ENCODE assay signal across 10 cellular contexts in the genomic region with DNA sequence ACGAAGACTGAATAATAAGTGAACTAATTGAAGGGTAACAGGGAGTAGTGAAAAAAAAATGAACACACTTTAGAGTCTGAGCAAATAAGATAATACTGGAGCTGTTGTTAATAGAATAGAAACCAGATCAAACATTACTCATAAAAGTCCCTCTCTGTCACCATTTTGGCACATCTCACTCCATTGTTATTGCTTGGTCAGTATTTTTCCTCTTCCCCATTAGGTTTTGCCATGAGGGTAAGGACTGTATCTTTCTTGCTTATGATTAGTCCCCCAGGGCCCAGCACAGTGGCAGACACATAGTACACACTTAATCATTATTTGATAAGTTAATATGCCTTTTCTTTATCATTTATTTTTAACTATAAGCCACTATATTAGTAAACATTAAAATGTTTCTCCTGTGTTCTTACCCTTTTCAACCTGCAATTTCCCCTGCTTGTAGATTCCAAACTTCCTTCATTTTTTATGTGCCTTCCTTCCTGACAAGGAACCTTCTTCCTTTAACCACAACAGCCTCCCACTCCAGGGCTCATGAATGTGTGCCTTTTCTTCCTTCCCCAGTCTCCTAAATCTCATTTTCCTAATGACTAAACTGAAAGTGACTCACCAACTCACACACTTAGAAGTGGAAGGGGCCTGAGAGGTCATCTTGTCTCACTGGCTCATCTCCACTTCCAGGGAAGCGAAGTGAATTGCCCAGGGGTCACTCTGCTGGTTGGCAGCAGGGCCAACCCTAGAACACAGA.
DNase-seq lines count a peak whose midpoint lies in the region; ATAC-seq and TF ChIP-seq lines count a peak whose summit lies in the region.
"Had no signal": no experiment of that assay in that cellular context is flagged by ENCODE, and none has a peak within 500 bp of the region (broad histone marks: within the 10 kb centered on the region; RNA-seq: fewer than 3 reads in every experiment).

No MANE protein-coding gene starts in this region.

- intact Hi-C loops in MCF 10A (cut with micrococcal nuclease) (no loop called here), natural killer cell (cut with micrococcal nuclease) (no loop called here)

- peaks cover 10% of the 10 kb centered on the region for H3K4me1 Mint-ChIP-seq in MCF 10A (ENCODE audit: insufficient read depth, unreplicated experiment)
- no peaks in the 10 kb centered on the region for H3K4me1 Mint-ChIP-seq in natural killer cell

- TF ChIP-seq CTCF in MCF 10A (IDR thresholded peaks at IDR 0.05; ENCODE audit: unreplicated experiment): no peak
- no peak for TF ChIP-seq CTCF in natural killer cell (IDR thresholded peaks at IDR 0.05)

- POLR2A ChIA-PET in MCF 10A (lab: Yijun Ruan, JAX): interaction anchor here (0.9 kb wide), 1 partner anchor 116 kb away, joined by 3 read pairs; no protein-coding TSS in a partner anchor

- H3K36me3 Mint-ChIP-seq in MCF 10A (ENCODE audit: insufficient read depth, unreplicated experiment) (peaks cover 17% of the 10 kb centered on the region), natural killer cell (no peaks in the 10 kb centered on the region)
- H3K36me3 Mint-ChIP-seq: natural killer cell treated with Interleukin-12 subunit alpha and Interleukin-12 subunit beta and Interleukin-15 and Interleukin-18, amount 100 ng/mL, for 72 hours had no signal

- CTCF ChIA-PET in MCF 10A (lab: Yijun Ruan, JAX): interaction anchor here (0.9 to 1.4 kb wide), 2 partner anchors 16 to 40 kb away, joined by 3 read pairs; no protein-coding TSS in a partner anchor

- DNase-seq in AG20443 (ENCODE audit: low spot score): peak; percentile 70
- peak; percentile 12 for DNase-seq in HT-29 (ENCODE audit: low spot score)
- DNase-seq in MCF 10A (ENCODE audit: unreplicated experiment): peak; percentile 69
- peak; percentile 73 to 90 for DNase-seq in lung microvascular endothelial cell (ENCODE audit: low read depth in 2 of 2)
- no peak for DNase-seq in NCI-H128 (lab: John Stamatoyannopoulos, UW; ENCODE audit: unreplicated experiment)
- DNase-seq in natural killer cell: no peak
- DNase-seq in NCI-H2029 treated with DMSO at 0.1 percent for 48 hours (lab: John Stamatoyannopoulos, UW): no peak
- DNase-seq in NCI-H2227 treated with DMSO at 0.1 percent for 48 hours (lab: John Stamatoyannopoulos, UW): no peak
- DNase-seq: NCI-H774 had no signal

- H3K27ac Mint-ChIP-seq in MCF 10A (ENCODE audit: low read depth, unreplicated experiment) (peak overlapping the region; percentile 50), natural killer cell (no peak overlapping the region)
- H3K27ac Mint-ChIP-seq: natural killer cell treated with Interleukin-12 subunit alpha and Interleukin-12 subunit beta and Interleukin-15 and Interleukin-18, amount 100 ng/mL, for 72 hours had no signal

- no peaks in the 10 kb centered on the region for H3K9me3 Mint-ChIP-seq in MCF 10A (ENCODE audit: unreplicated experiment)
- no peaks in the 10 kb centered on the region for H3K9me3 Mint-ChIP-seq in natural killer cell
- H3K9me3 Mint-ChIP-seq: natural killer cell treated with Interleukin-12 subunit alpha and Interleukin-12 subunit beta and Interleukin-15 and Interleukin-18, amount 100 ng/mL, for 72 hours had no signal

- H3K27me3 Mint-ChIP-seq in MCF 10A (ENCODE audit: insufficient read depth, unreplicated experiment) (no peaks in the 10 kb centered on the region), natural killer cell (ENCODE audit: low read depth in 2 of 2) (no peaks in the 10 kb centered on the region)
- H3K27me3 Mint-ChIP-seq: natural killer cell treated with Interleukin-12 subunit alpha and Interleukin-12 subunit beta and Interleukin-15 and Interleukin-18, amount 100 ng/mL, for 72 hours had no signal

- ATAC-seq in natural killer cell: no peak
- ATAC-seq: natural killer cell treated with Interleukin-12 subunit alpha and Interleukin-12 subunit beta and Interleukin-15 and Interleukin-18, amount 100 ng/mL, for 72 hours had no signal

- H3K4me3 Mint-ChIP-seq in MCF 10A (ENCODE audit: unreplicated experiment): no peak overlapping the region
- no peak overlapping the region for H3K4me3 Mint-ChIP-seq in natural killer cell
- H3K4me3 Mint-ChIP-seq: natural killer cell treated with Interleukin-12 subunit alpha and Interleukin-12 subunit beta and Interleukin-15 and Interleukin-18, amount 100 ng/mL, for 72 hours had no signal

- BruUV-seq in MCF 10A (replicated peaks; lab: Mats Ljungman, UMichigan): no TSS peak

Comparison
In these comparisons a context has a peak if more than half of its experiments do, and no peak if none do; other contexts are left out.
1. DNase-seq: peak in AG20443 (single experiment), HT-29 (single experiment), MCF 10A (single experiment) and lung microvascular endothelial cell (2 of 2); none in NCI-H128 (single experiment), natural killer cell (single experiment), NCI-H2029 treated with DMSO at 0.1 percent for 48 hours (single experiment) and NCI-H2227 treated with DMSO at 0.1 percent for 48 hours (single experiment).